ENCODE assay signal across 8 cellular contexts in genomic region chr9:25964239-25964638, GRCh38.
DNase-seq lines count a peak whose midpoint lies in the region; ATAC-seq, FAIRE-seq and TF ChIP-seq lines count a peak whose summit lies in the region.

No MANE protein-coding gene starts in this region.

- no peak overlapping the region for H3K4me3 Mint-ChIP-seq in stimulated activated naive CD8-positive, alpha-beta T cell treated with anti-CD3 and anti-CD28 coated beads, Interleukin-15, amount 100 ng/mL, for 72 hours

- ATAC-seq in GM21786 (IDR thresholded peaks at IDR 0.05; ENCODE audit: unreplicated experiment) (peak; percentile 74), GM19328 (IDR thresholded peaks at IDR 0.05; ENCODE audit: unreplicated experiment) (no peak)
- ATAC-seq in stimulated activated naive CD8-positive, alpha-beta T cell treated with anti-CD3 and anti-CD28 coated beads, Interleukin-15, amount 100 ng/mL, for 72 hours, result no peak

- peaks cover 6 to 15% of the 10 kb centered on the region in 2 donors for H3K9me3 Mint-ChIP-seq in stimulated activated naive CD8-positive, alpha-beta T cell treated with anti-CD3 and anti-CD28 coated beads, Interleukin-15, amount 100 ng/mL, for 72 hours

- H3K27me3 Mint-ChIP-seq in stimulated activated naive CD8-positive, alpha-beta T cell treated with anti-CD3 and anti-CD28 coated beads, Interleukin-15, amount 100 ng/mL, for 72 hours, result no peaks in the 10 kb centered on the region

- no peak overlapping the region for H3K4me3 ChIP-seq in WI38 (ENCODE audit: low read depth, low read length)

- TF ChIP-seq CTCF in D721Med (IDR thresholded peaks at IDR 0.05; ENCODE audit: insufficient read depth, missing control alignments) (peak; percentile 51), WI38 (IDR thresholded peaks at IDR 0.05; ENCODE audit: low read depth, low read length) (peak; percentile 55; the same call in 1 of the 2 replicates)

- H3K27ac Mint-ChIP-seq in stimulated activated naive CD8-positive, alpha-beta T cell treated with anti-CD3 and anti-CD28 coated beads, Interleukin-15, amount 100 ng/mL, for 72 hours, result no peak overlapping the region

- H3K4me1 Mint-ChIP-seq in stimulated activated naive CD8-positive, alpha-beta T cell treated with anti-CD3 and anti-CD28 coated beads, Interleukin-15, amount 100 ng/mL, for 72 hours, result no peaks in the 10 kb centered on the region

- FAIRE-seq in D721Med (lab: Jason Lieb, UNC) (no peak), islet of Langerhans (lab: Jason Lieb, UNC) (peak; percentile 91)

- DNase-seq in D721Med (ENCODE audit: insufficient read length, low spot score), result no peak
- DNase-seq in NCI-H128 (lab: John Stamatoyannopoulos, UW; ENCODE audit: unreplicated experiment), result peak; percentile 4
- no peak for DNase-seq in activated T-cell treated with anti-CD3 and anti-CD28 coated beads, Interleukin-2, amount 50 U/mL, for 1 hour
- DNase-seq in stimulated activated naive CD8-positive, alpha-beta T cell treated with anti-CD3 and anti-CD28 coated beads, Interleukin-15, amount 100 ng/mL, for 72 hours, result no peak
